In genomic region chr14:68110989-68111704, GRCh38 we compare ENCODE assay signal across 13 cellular contexts.
DNase-seq lines count a peak whose midpoint lies in the region; ATAC-seq and TF ChIP-seq lines count a peak whose summit lies in the region.
"Had no signal": no experiment of that assay in that cellular context is flagged by ENCODE, and none has a peak within 500 bp of the region (broad histone marks: within the 10 kb centered on the region; RNA-seq: fewer than 3 reads in every experiment).

No MANE protein-coding gene starts in this region.

- H3K9me3 ChIP-seq in endodermal cell (ENCODE audit: control insufficient read depth, low read length) (no peaks in the 10 kb centered on the region), adrenal gland (replicated peaks in 1 of 3) (no peaks in the 10 kb centered on the region), right lobe of liver (no peaks in the 10 kb centered on the region)
- H3K9me3 ChIP-seq: BE2C, esophagus muscularis mucosa had no signal

- H3K36me3 Mint-ChIP-seq in endodermal cell (ENCODE audit: low read depth): no peaks in the 10 kb centered on the region
- H3K36me3 Mint-ChIP-seq in progenitor cell of endocrine pancreas (ENCODE audit: insufficient read depth): no peaks in the 10 kb centered on the region

- peaks cover 11% of the 10 kb centered on the region for H3K27me3 ChIP-seq in endodermal cell (ENCODE audit: control insufficient read depth, insufficient read depth, low read length, poor library complexity, severe bottlenecking)
- no peaks in the 10 kb centered on the region for H3K27me3 ChIP-seq in adrenal gland
- no peaks in the 10 kb centered on the region for H3K27me3 ChIP-seq in right lobe of liver
- H3K27me3 ChIP-seq: BE2C, esophagus muscularis mucosa had no signal

- peak; percentile 88 for DNase-seq in DMS79 treated with DMSO at 0.1 percent for 48 hours (lab: John Stamatoyannopoulos, UW)
- peak; percentile 67 for DNase-seq in NCI-H2227 treated with DMSO at 0.1 percent for 48 hours (lab: John Stamatoyannopoulos, UW)
- DNase-seq in endodermal cell: no peak
- no peak for DNase-seq in progenitor cell of endocrine pancreas (ENCODE audit: low spot score, unreplicated experiment)
- DNase-seq in adrenal gland: no peak
- DNase-seq in right lobe of liver: no peak
- DNase-seq: activated CD4-positive, alpha-beta T cell treated with anti-CD3 and anti-CD28 coated beads for 1 hour; activated T-cell treated with anti-CD3 and anti-CD28 coated beads, Interleukin-2, amount 50 U/mL, for 48 hours; BE2C; hypothalamus had no signal

- H3K27ac ChIP-seq in endodermal cell (ENCODE audit: low read depth, low read length) (peak overlapping the region; percentile 21), adrenal gland (no peak overlapping the region), right lobe of liver (no peak overlapping the region)

- WGBS in endodermal cell (ENCODE audit: insufficient coverage in 1 of 2, insufficient read length in 1 of 2), 2 experiments: 90% methylated on average over 1 to 4 of the region's 4 CpGs
- 58 to 70% (median 61%) methylated on average over 4 of the region's 4 CpGs for WGBS in adrenal gland, 4 donors
- WGBS in right lobe of liver (ENCODE audit: insufficient coverage, low coverage, low lambda C conversion rate, missing lambda C conversion rate): 55% methylated on average over 4 of the region's 4 CpGs

- peaks cover 6% of the 10 kb centered on the region for H3K4me1 ChIP-seq in endodermal cell (ENCODE audit: control insufficient read depth, insufficient read depth, low read length)
- no peaks in the 10 kb centered on the region for H3K4me1 ChIP-seq in adrenal gland (replicated peaks in 1 of 2)
- no peaks in the 10 kb centered on the region for H3K4me1 ChIP-seq in right lobe of liver
- H3K4me1 ChIP-seq: BE2C had no signal

- H3K4me3 Mint-ChIP-seq in endodermal cell (no peak overlapping the region), progenitor cell of endocrine pancreas (ENCODE audit: low read depth) (no peak overlapping the region)

- H3K9me3 Mint-ChIP-seq in endodermal cell (no peaks in the 10 kb centered on the region), progenitor cell of endocrine pancreas (ENCODE audit: low read depth) (peaks cover 6% of the 10 kb centered on the region)

- H3K36me3 ChIP-seq in endodermal cell (ENCODE audit: control insufficient read depth, insufficient read depth, low read length): no peaks in the 10 kb centered on the region
- H3K36me3 ChIP-seq in adrenal gland (replicated peaks in 1 of 2): no peaks in the 10 kb centered on the region
- no peaks in the 10 kb centered on the region for H3K36me3 ChIP-seq in right lobe of liver
- H3K36me3 ChIP-seq: BE2C, esophagus muscularis mucosa had no signal

- no peak for TF ChIP-seq CTCF in endodermal cell (conservative IDR thresholded peaks at IDR 0.05)
- no peak for TF ChIP-seq CTCF in progenitor cell of endocrine pancreas (IDR thresholded peaks at IDR 0.05; ENCODE audit: unreplicated experiment)
- no peak for TF ChIP-seq CTCF in adrenal gland (IDR thresholded peaks at IDR 0.05)
- TF ChIP-seq CTCF in right lobe of liver (IDR thresholded peaks at IDR 0.05): no peak

- H3K4me1 Mint-ChIP-seq in endodermal cell: peaks cover 16% of the 10 kb centered on the region
- peaks cover 17% of the 10 kb centered on the region for H3K4me1 Mint-ChIP-seq in progenitor cell of endocrine pancreas (ENCODE audit: low read depth)

- no peak for TF ChIP-seq POLR2A in adrenal gland (IDR thresholded peaks at IDR 0.05)
- no peak for TF ChIP-seq POLR2A in right lobe of liver (IDR thresholded peaks at IDR 0.05)

- intact Hi-C loops in adrenal gland (cut with DNase I) (no loop called here), right lobe of liver (cut with DNase I) (no loop called here)

- no peak overlapping the region for H3K4me3 ChIP-seq in endodermal cell (ENCODE audit: low read length)
- no peak overlapping the region for H3K4me3 ChIP-seq in adrenal gland
- H3K4me3 ChIP-seq in right lobe of liver: no peak overlapping the region
- H3K4me3 ChIP-seq: esophagus muscularis mucosa had no signal

- ATAC-seq in right lobe of liver (no peak), GM21367 (IDR thresholded peaks at IDR 0.05; ENCODE audit: unreplicated experiment) (no peak), HG02642 (IDR thresholded peaks at IDR 0.05; ENCODE audit: poor library complexity, unreplicated experiment) (no peak)

- no peak overlapping the region for H3K27ac Mint-ChIP-seq in endodermal cell
- H3K27ac Mint-ChIP-seq in progenitor cell of endocrine pancreas: peak overlapping the region; percentile 37

- peaks cover 14% of the 10 kb centered on the region for H3K27me3 Mint-ChIP-seq in endodermal cell (ENCODE audit: insufficient read depth)
- H3K27me3 Mint-ChIP-seq in progenitor cell of endocrine pancreas: no peaks in the 10 kb centered on the region

- no peak overlapping the region for H3K9ac ChIP-seq in endodermal cell (ENCODE audit: extremely low read depth, low read length, poor library complexity, severe bottlenecking)

Comparison
In these comparisons a context has a peak if more than half of its experiments do, and no peak if none do; other contexts are left out.
1. DNase-seq: peak in DMS79 treated with DMSO at 0.1 percent for 48 hours (single experiment) and NCI-H2227 treated with DMSO at 0.1 percent for 48 hours (single experiment); none in endodermal cell (single experiment), progenitor cell of endocrine pancreas (single experiment), adrenal gland (0 of 7) and right lobe of liver (0 of 3).